15 cellular contexts compared by ENCODE assay signal in genomic region chr10:74642901-74643585, GRCh38.
DNase-seq lines count a peak whose midpoint lies in the region; ATAC-seq, FAIRE-seq and TF ChIP-seq lines count a peak whose summit lies in the region.
"Had no signal": no experiment of that assay in that cellular context is flagged by ENCODE, and none has a peak within 500 bp of the region (broad histone marks: within the 10 kb centered on the region; RNA-seq: fewer than 3 reads in every experiment).

No MANE protein-coding gene starts in this region.

- H3K9ac ChIP-seq in K562 (ENCODE audit: insufficient read depth in 1 of 2, low read depth in 2 of 2, low read length in 2 of 2), result no peak overlapping the region
- H3K9ac ChIP-seq: KMS-11 had no signal

- no peak for TF ChIP-seq CTCF in HEK293 (tag by site-specific recombination; IDR thresholded peaks at IDR 0.05)
- TF ChIP-seq CTCF in K562 (IDR thresholded peaks at IDR 0.05 in 2 of 3, conservative IDR thresholded peaks at IDR 0.05 in 1 of 3; ENCODE audit: insufficient read depth in 2 of 3, low read depth in 1 of 3, low read length in 3 of 3), result no peak

- no TSS peak for BruUV-seq in K562 (replicated peaks; lab: Mats Ljungman, UMichigan)

- TF ChIP-seq POLR2A in K562 (conservative IDR thresholded peaks at IDR 0.05), result no peak

- no peaks in the 10 kb centered on the region for H3K9me3 ChIP-seq in HEK293 (ENCODE audit: control insufficient read depth, insufficient read depth, low read depth, low read length)
- no peaks in the 10 kb centered on the region for H3K9me3 ChIP-seq in K562 (replicated peaks; ENCODE audit: control insufficient read depth, insufficient read depth, low read depth, low read length)
- H3K9me3 ChIP-seq: BE2C had no signal

- POLR2A ChIA-PET in HEK293 (lab: Yijun Ruan, JAX) (no interaction called here), K562 (lab: Yijun Ruan, JAX) (no interaction called here)

- no peaks in the 10 kb centered on the region for H3K9me1 ChIP-seq in K562 (ENCODE audit: control insufficient read depth, insufficient read depth, low read length)

- no peak for TF ChIP-seq EP300 in K562 (IDR thresholded peaks at IDR 0.05; ENCODE audit: low read length)

- H3K36me3 ChIP-seq in HEK293 (ENCODE audit: control insufficient read depth in 2 of 2, insufficient read depth in 1 of 2, low read length in 2 of 2) (no peaks in the 10 kb centered on the region), K562 (ENCODE audit: control insufficient read depth, insufficient read depth, low read length) (0 out of 3 replicates have a peak, but pooled peaks cover 3% of the 10 kb centered on the region)
- H3K36me3 ChIP-seq: BE2C had no signal

- no peak for FAIRE-seq in K562 (lab: Jason Lieb, UNC)
- FAIRE-seq: A549 had no signal

- CTCF ChIA-PET in HEK293 (lab: Yijun Ruan, JAX), result no interaction called here
- CTCF ChIA-PET in K562 (lab: Yijun Ruan, JAX; ENCODE audit: low intra/inter-chr PET ratio), result no interaction called here

- H3K4me3 ChIP-seq in HEK293 (ENCODE audit: low read depth, low read length) (no peak overlapping the region), K562 (no peak overlapping the region)
- H3K4me3 ChIP-seq: A549 had no signal

- H3K79me2 ChIP-seq in K562 (ENCODE audit: control insufficient read depth, insufficient read depth, low read length), result no peaks in the 10 kb centered on the region

- H4K20me1 ChIP-seq in K562 (replicated peaks; ENCODE audit: control insufficient read depth, insufficient read depth, low read length), result no peaks in the 10 kb centered on the region

- no peak overlapping the region for H3K27ac ChIP-seq in HEK293 (ENCODE audit: extremely low read depth, low read depth, low read length)
- H3K27ac ChIP-seq in K562 (ENCODE audit: extremely low read depth, low read depth, low read length), result no peak overlapping the region
- H3K27ac ChIP-seq: A549, C4-2B, KMS-11 had no signal

- intact Hi-C loops in K562 (cut with micrococcal nuclease), result no loop called here

- H3K27me3 ChIP-seq in K562 (ENCODE audit: control insufficient read depth in 2 of 2, insufficient read depth in 2 of 2, low read length in 2 of 2), result no peaks in the 10 kb centered on the region
- H3K27me3 ChIP-seq: BE2C had no signal

- WGBS in K562 (ENCODE audit: insufficient coverage, low coverage, missing lambda C conversion rate), result 19% methylated on average over 1 of the region's 1 CpG

- in situ Hi-C loops in K562 (cut with MboI), result no loop called here

- H2AFZ ChIP-seq in K562 (ENCODE audit: low read depth, low read length), result no peak overlapping the region

- H3K4me2 ChIP-seq in K562 (ENCODE audit: insufficient read depth, low read length), result no peak overlapping the region
- H3K4me2 ChIP-seq: A549, KMS-11 had no signal

- DNase-seq in HT1080 (ENCODE audit: low read depth), result peak; percentile 35
- DNase-seq in K562 (ENCODE audit: extremely low read depth in 1 of 4, low spot score in 3 of 4), result no peak
- no peak for DNase-seq in occipital lobe (lab: John Stamatoyannopoulos, UW)
- DNase-seq: BE2C; CD4-positive, alpha-beta memory T cell; DMS79 treated with DMSO at 0.1 percent for 48 hours; GF-D8; GOT3; H9 had no signal

- ATAC-seq in K562, result no peak
- ATAC-seq in HG03196 (IDR thresholded peaks at IDR 0.05; ENCODE audit: unreplicated experiment), result no peak
- no peak for ATAC-seq in GM18907 (IDR thresholded peaks at IDR 0.05; ENCODE audit: unreplicated experiment)
- ATAC-seq: A549 had no signal

- no peak for TF ChIP-seq RAD21 in K562 (CRISPR knock-in tag; conservative IDR thresholded peaks at IDR 0.05 in 1 of 2, IDR thresholded peaks at IDR 0.05 in 1 of 2)

- H3K4me1 ChIP-seq in HEK293 (ENCODE audit: control insufficient read depth, insufficient read depth, low read length) (peaks cover 10% of the 10 kb centered on the region), K562 (replicated peaks in 1 of 2; ENCODE audit: control insufficient read depth in 2 of 2, insufficient read depth in 2 of 2, low read length in 2 of 2) (no peaks in the 10 kb centered on the region; a peak in 1 of 5 replicates)
- H3K4me1 ChIP-seq: A549, BE2C had no signal

TF ChIP-seq in HEK293, 187 proteins besides CTCF, POLR2A, EP300 and RAD21:
- TF ChIP-seq EGR2 (tag by site-specific recombination; IDR thresholded peaks at IDR 0.05; ENCODE audit: low read depth), result no peak
- 0 out of 2 replicates have a peak, but pooled peaks have one; percentile 11 for TF ChIP-seq ZNF362 (tag by site-specific recombination; IDR thresholded peaks at IDR 0.05)
- TF ChIP-seq SETDB1 (IDR thresholded peaks at IDR 0.05; ENCODE audit: insufficient read length, low read length), result peak; percentile 44

TF ChIP-seq in K562, 482 proteins besides CTCF, POLR2A, EP300 and RAD21:
- TF ChIP-seq KLF1 (tag; IDR thresholded peaks at IDR 0.05), result no peak
- TF ChIP-seq NR2F6 (CRISPR knock-in tag; IDR thresholded peaks at IDR 0.05), result no peak
- TF ChIP-seq ATF3 (IDR thresholded peaks at IDR 0.05), result 0 out of 2 replicates have a peak, but pooled peaks have one; percentile 7
- no peak for TF ChIP-seq ATF3 (CRISPR knock-in tag; conservative IDR thresholded peaks at IDR 0.05)
- TF ChIP-seq EGR1 (conservative IDR thresholded peaks at IDR 0.05), result peak; percentile 19; the same call in 1 of the 2 replicates

Comparison
In these comparisons a context has a peak if more than half of its experiments do, and no peak if none do; other contexts are left out.
1. Of the 44 proteins assayed by ChIP-seq in both K562 and HEK293: peak only in K562: none; only in HEK293: SETDB1; in both: none; in neither: 43.